Comparison of ENCODE assay signal across 1 cellular context in genomic region chr12:122184522-122184921, GRCh38.
TF ChIP-seq lines count a peak whose summit lies in the region.

No MANE protein-coding gene starts in this region.

TF ChIP-seq in K562, 482 proteins besides CTCF, POLR2A, EP300 and RAD21:
- TF ChIP-seq PRDM10 (IDR thresholded peaks at IDR 0.05; ENCODE audit: partially characterized antibody) (no peak), SNRNP70 (optimal IDR thresholded peaks at IDR 0.05; ENCODE audit: low read depth, low read length) (no peak), MAFG (tag; conservative IDR thresholded peaks at IDR 0.05) (no peak), GTF2A2 (tag; IDR thresholded peaks at IDR 0.05) (no peak), MTF1 (CRISPR knock-in tag; IDR thresholded peaks at IDR 0.05; ENCODE audit: borderline replicate concordance) (no peak), ZNF507 (tag; conservative IDR thresholded peaks at IDR 0.05) (no peak), ZNF263 (CRISPR knock-in tag; IDR thresholded peaks at IDR 0.05; ENCODE audit: borderline replicate concordance) (no peak), RUNX1 (IDR thresholded peaks at IDR 0.05; ENCODE audit: low read depth) (no peak), SOX6 (IDR thresholded peaks at IDR 0.05) (no peak), KLF1 (tag; IDR thresholded peaks at IDR 0.05) (no peak), NEUROD1 (IDR thresholded peaks at IDR 0.05; ENCODE audit: borderline replicate concordance, low read depth, low read length, partially characterized antibody) (no peak), HDGF (IDR thresholded peaks at IDR 0.05) (no peak), ZNF699 (CRISPR knock-in tag; IDR thresholded peaks at IDR 0.05; ENCODE audit: insufficient replicate concordance) (no peak), LARP7 (IDR thresholded peaks at IDR 0.05) (no peak), DACH1 (IDR thresholded peaks at IDR 0.05; ENCODE audit: partially characterized antibody) (no peak), ZNF311 (CRISPR knock-in tag; IDR thresholded peaks at IDR 0.05) (no peak), ZBTB12 (CRISPR knock-in tag; IDR thresholded peaks at IDR 0.05) (no peak), SMAD1 (IDR thresholded peaks at IDR 0.05; ENCODE audit: low read depth, low read length, partially characterized antibody) (no peak), ZNF140 (CRISPR knock-in tag; IDR thresholded peaks at IDR 0.05) (no peak)
TF ChIP-seq in K562: peak in this region for 0.
